Comparison of ENCODE assay signal across 8 cellular contexts in genomic region chr10:89283988-89284475, GRCh38. TPM values are rescaled to one million over a fixed set of nuclear protein-coding genes. Genes with fewer than 3 reads are reported as not detected.
DNase-seq lines count a peak whose midpoint lies in the region; ATAC-seq, FAIRE-seq and TF ChIP-seq lines count a peak whose summit lies in the region.

No MANE protein-coding gene starts in this region.

- H3K4me1 ChIP-seq in foreskin keratinocyte (peaks cover 41% of the 10 kb centered on the region), pancreas (peaks cover 0 to 11% (median 0%) of the 10 kb centered on the region in 3 donors)

- intact Hi-C loops in pancreas (cut with DNase I), result no loop called here

- no peaks in the 10 kb centered on the region for H3K9me3 ChIP-seq in pancreas

- H3K27me3 ChIP-seq in foreskin keratinocyte, result no peaks in the 10 kb centered on the region
- H3K27me3 ChIP-seq in pancreas, result no peaks in the 10 kb centered on the region

- ATAC-seq in foreskin keratinocyte (peak; percentile 36), pancreas (peak; percentile 60 to 89 (median 85)), GM21381 (IDR thresholded peaks at IDR 0.05; ENCODE audit: unreplicated experiment) (no peak)

- no peak overlapping the region for H3K27ac ChIP-seq in foreskin keratinocyte
- peak overlapping the region; percentile 2 to 76 (median 42) for H3K27ac ChIP-seq in pancreas

- TF ChIP-seq CTCF in foreskin keratinocyte (conservative IDR thresholded peaks at IDR 0.05), result no peak
- TF ChIP-seq CTCF in pancreas (IDR thresholded peaks at IDR 0.05), result no peak
- TF ChIP-seq CTCF in GM20000 (IDR thresholded peaks at IDR 0.05; ENCODE audit: extremely low read depth, missing control alignments), result no peak

- DNase-seq in DMS153 treated with DMSO at 0.1 percent for 48 hours (lab: John Stamatoyannopoulos, UW; ENCODE audit: unreplicated experiment) (peak; percentile 75), RCC 7860 (ENCODE audit: low spot score) (peak; percentile 88), foreskin keratinocyte (peak in 1 of 2 donors; percentile 36), pancreas (peak in 1 of 6 donors; percentile 13), GM20000 (ENCODE audit: low spot score) (no peak), OCI-M1 (lab: John Stamatoyannopoulos, UW) (no peak)
- DNase-seq in stimulated activated CD8-positive, alpha-beta memory T cell treated with anti-CD3 and anti-CD28 coated beads, Interleukin-4, amount 100 ng/mL, for 48 hours, result no peak

- H3K4me3 ChIP-seq in pancreas, result no peak overlapping the region

- H3K36me3 ChIP-seq in pancreas, result no peaks in the 10 kb centered on the region

- FAIRE-seq in RCC 7860 (lab: Jason Lieb, UNC) (peak; percentile 87), pancreas (lab: Jason Lieb, UNC) (no peak)

- WGBS in pancreas, 2 donors, result 30 to 32% methylated on average over 4 of the region's 4 CpGs

RNA-seq across cellular contexts. Expression of gene IFIT2, which starts 17.8 kb away (rescaled TPM):
- total RNA-seq in foreskin keratinocyte, result 2.5 and 2.7 TPM in 2 replicates
- 1.0 and 1.1 TPM in 2 replicates for polyA plus RNA-seq in foreskin keratinocyte
- total RNA-seq in pancreas, result 1 to 10 TPM; 1.3 to 7.5 (median 1.7) TPM
- 1 to 10 TPM; 1.5 to 1.6 TPM for polyA plus RNA-seq in pancreas

RNA-seq across cellular contexts. Expression of gene LIPA, which starts 32.5 kb away (rescaled TPM):
- total RNA-seq in foreskin keratinocyte (63.5 and 65.7 TPM in 2 replicates), pancreas (10 to 100 TPM; 11.7 to 52.6 (median 17.6) TPM)
- polyA plus RNA-seq in foreskin keratinocyte (41.5 and 49.5 TPM in 2 replicates), pancreas (10 to 100 TPM in 1 of 2 donors, 1 to 10 TPM in 1; 4.7 to 18.1 TPM)

RNA-seq across cellular contexts. Expression of gene IFIT3, which starts 43.8 kb away (rescaled TPM):
- total RNA-seq in foreskin keratinocyte (54.8 and 78.5 TPM in 2 replicates), pancreas (10 to 100 TPM in 1 of 6 donors, 1 to 10 TPM in 5; 2.3 to 11.6 (median 3.9) TPM)
- polyA plus RNA-seq in foreskin keratinocyte (37.5 and 48.5 TPM in 2 replicates), pancreas (1 to 10 TPM; 2.3 to 4.6 TPM)

Comparison
In these comparisons a context has a peak if more than half of its experiments do, and no peak if none do; other contexts are left out.
1. DNase-seq: peak in DMS153 treated with DMSO at 0.1 percent for 48 hours (single experiment) and RCC 7860 (single experiment); none in GM20000 (single experiment), OCI-M1 (single experiment) and stimulated activated CD8-positive, alpha-beta memory T cell treated with anti-CD3 and anti-CD28 coated beads, Interleukin-4, amount 100 ng/mL, for 48 hours (single experiment).